Comparison of ENCODE assay signal across 1 cellular context in genomic region chr18:48554610-48555400, GRCh38.
TF ChIP-seq lines count a peak whose summit lies in the region.

No MANE protein-coding gene starts in this region.

TF ChIP-seq in HepG2, 621 proteins besides CTCF, POLR2A, EP300 and RAD21 (continued from another document):
- TF ChIP-seq ZNF687 (CRISPR knock-in tag; IDR thresholded peaks at IDR 0.05), result no peak
- no peak for TF ChIP-seq ZNF414 (CRISPR knock-in tag; IDR thresholded peaks at IDR 0.05)
- TF ChIP-seq RFXANK (CRISPR knock-in tag; IDR thresholded peaks at IDR 0.05), result no peak
- TF ChIP-seq ZNF704 (CRISPR knock-in tag; IDR thresholded peaks at IDR 0.05; ENCODE audit: borderline replicate concordance), result no peak
